Comparison of ENCODE assay signal across 1 cellular context in the genomic region with DNA sequence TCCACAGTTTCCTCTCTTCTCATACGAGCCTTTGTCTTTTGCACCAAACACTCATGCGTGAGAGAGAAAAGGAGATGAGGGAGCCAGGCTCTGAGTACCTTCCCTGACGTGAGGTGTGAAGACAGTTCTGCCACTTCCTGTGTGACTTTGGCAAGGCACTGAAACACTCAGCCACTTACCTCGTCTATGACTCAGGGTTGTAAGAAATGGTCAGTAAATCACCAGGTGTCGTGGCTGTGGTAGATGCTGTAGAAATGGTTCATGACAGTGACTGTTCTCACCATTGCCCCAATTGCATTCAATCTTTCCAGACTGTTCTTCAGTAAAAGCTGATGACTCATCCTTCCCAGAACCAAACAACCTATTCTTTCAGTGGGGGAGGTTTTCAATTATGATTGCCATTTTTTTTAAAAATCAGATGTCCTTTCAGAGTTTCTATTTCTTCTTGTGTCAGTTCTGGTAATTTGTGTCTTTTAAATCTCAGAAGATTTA.
TF ChIP-seq lines count a peak whose summit lies in the region.

No MANE protein-coding gene starts in this region.

TF ChIP-seq in GM12878, 131 proteins besides CTCF, POLR2A, EP300 and RAD21 (continued from another document and continues in another):
- TF ChIP-seq NFIC (IDR thresholded peaks at IDR 0.05; ENCODE audit: low read depth, low read length) (no peak), SUPT20H (IDR thresholded peaks at IDR 0.05; ENCODE audit: borderline replicate concordance, control insufficient read depth, low read depth, low read length) (no peak), ATF7 (IDR thresholded peaks at IDR 0.05; ENCODE audit: low read depth) (peak; percentile 89), BACH1 (IDR thresholded peaks at IDR 0.05; ENCODE audit: borderline replicate concordance) (peak; percentile 99), TAF1 (IDR thresholded peaks at IDR 0.05; ENCODE audit: borderline replicate concordance, low read depth, low read length) (no peak), SMAD1 (IDR thresholded peaks at IDR 0.05; ENCODE audit: low read depth, partially characterized antibody) (peak; percentile 48), ETV6 (conservative IDR thresholded peaks at IDR 0.05 in 1 of 2, IDR thresholded peaks at IDR 0.05 in 1 of 2; ENCODE audit: borderline replicate concordance in 1 of 2, low read depth in 1 of 2) (peak in 1 of 2 experiments; percentile 53; a peak in 1 of 4 replicates), IKZF1 (conservative IDR thresholded peaks at IDR 0.05) (peak; percentile 82), NR2C1 (IDR thresholded peaks at IDR 0.05) (no peak), CREB1 (IDR thresholded peaks at IDR 0.05; ENCODE audit: low read depth) (no peak), SUZ12 (IDR thresholded peaks at IDR 0.05; ENCODE audit: unreplicated experiment) (no peak), FOXK2 (IDR thresholded peaks at IDR 0.05) (no peak), RAD51 (IDR thresholded peaks at IDR 0.05) (peak; percentile 65), NRF1 (conservative IDR thresholded peaks at IDR 0.05; ENCODE audit: low read depth, low read length) (no peak), CBX5 (IDR thresholded peaks at IDR 0.05; ENCODE audit: low read depth) (no peak), STAT3 (IDR thresholded peaks at IDR 0.05; ENCODE audit: low read depth, low read length) (0 out of 2 replicates have a peak, but pooled peaks have one; percentile 23), RBBP5 (conservative IDR thresholded peaks at IDR 0.05) (no peak), TBL1XR1 (IDR thresholded peaks at IDR 0.05; ENCODE audit: low read depth, low read length) (no peak), SP1 (IDR thresholded peaks at IDR 0.05; ENCODE audit: low read depth, low read length) (no peak), BMI1 (IDR thresholded peaks at IDR 0.05; ENCODE audit: borderline replicate concordance) (peak; percentile 50; the same call in 1 of the 2 replicates), HCFC1 (IDR thresholded peaks at IDR 0.05; ENCODE audit: low read length) (no peak), NBN (IDR thresholded peaks at IDR 0.05) (peak; percentile 95), SMAD5 (IDR thresholded peaks at IDR 0.05; ENCODE audit: low read depth) (no peak), HDAC2 (IDR thresholded peaks at IDR 0.05) (no peak), ZBED1 (IDR thresholded peaks at IDR 0.05; ENCODE audit: borderline replicate concordance) (no peak), IKZF2 (IDR thresholded peaks at IDR 0.05) (peak; percentile 81 to 84), DPF2 (IDR thresholded peaks at IDR 0.05) (peak; percentile 84), RCOR1 (conservative IDR thresholded peaks at IDR 0.05; ENCODE audit: low read depth, low read length) (no peak), LARP7 (IDR thresholded peaks at IDR 0.05) (no peak), ZNF384 (IDR thresholded peaks at IDR 0.05; ENCODE audit: borderline replicate concordance, low read depth, low read length) (0 out of 2 replicates have a peak, but pooled peaks have one; percentile 33), EGR1 (IDR thresholded peaks at IDR 0.05; ENCODE audit: borderline replicate concordance in 1 of 2, low read depth in 2 of 2, low read length in 2 of 2) (no peak), GATAD2B (conservative IDR thresholded peaks at IDR 0.05; ENCODE audit: low read depth) (peak; percentile 83), RB1 (IDR thresholded peaks at IDR 0.05; ENCODE audit: borderline replicate concordance) (no peak), SMC3 (IDR thresholded peaks at IDR 0.05; ENCODE audit: borderline replicate concordance, low read length) (no peak)
- TF ChIP-seq, protein P1, sequence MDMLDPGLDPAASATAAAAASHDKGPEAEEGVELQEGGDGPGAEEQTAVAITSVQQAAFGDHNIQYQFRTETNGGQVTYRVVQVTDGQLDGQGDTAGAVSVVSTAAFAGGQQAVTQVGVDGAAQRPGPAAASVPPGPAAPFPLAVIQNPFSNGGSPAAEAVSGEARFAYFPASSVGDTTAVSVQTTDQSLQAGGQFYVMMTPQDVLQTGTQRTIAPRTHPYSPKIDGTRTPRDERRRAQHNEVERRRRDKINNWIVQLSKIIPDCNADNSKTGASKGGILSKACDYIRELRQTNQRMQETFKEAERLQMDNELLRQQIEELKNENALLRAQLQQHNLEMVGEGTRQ (IDR thresholded peaks at IDR 0.05; ENCODE audit: borderline replicate concordance, low read depth, low read length) = no peak
- TF ChIP-seq, protein P2, sequence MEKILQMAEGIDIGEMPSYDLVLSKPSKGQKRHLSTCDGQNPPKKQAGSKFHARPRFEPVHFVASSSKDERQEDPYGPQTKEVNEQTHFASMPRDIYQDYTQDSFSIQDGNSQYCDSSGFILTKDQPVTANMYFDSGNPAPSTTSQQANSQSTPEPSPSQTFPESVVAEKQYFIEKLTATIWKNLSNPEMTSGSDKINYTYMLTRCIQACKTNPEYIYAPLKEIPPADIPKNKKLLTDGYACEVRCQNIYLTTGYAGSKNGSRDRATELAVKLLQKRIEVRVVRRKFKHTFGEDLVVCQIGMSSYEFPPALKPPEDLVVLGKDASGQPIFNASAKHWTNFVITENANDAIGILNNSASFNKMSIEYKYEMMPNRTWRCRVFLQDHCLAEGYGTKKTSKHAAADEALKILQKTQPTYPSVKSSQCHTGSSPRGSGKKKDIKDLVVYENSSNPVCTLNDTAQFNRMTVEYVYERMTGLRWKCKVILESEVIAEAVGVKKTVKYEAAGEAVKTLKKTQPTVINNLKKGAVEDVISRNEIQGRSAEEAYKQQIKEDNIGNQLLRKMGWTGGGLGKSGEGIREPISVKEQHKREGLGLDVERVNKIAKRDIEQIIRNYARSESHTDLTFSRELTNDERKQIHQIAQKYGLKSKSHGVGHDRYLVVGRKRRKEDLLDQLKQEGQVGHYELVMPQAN (conservative IDR thresholded peaks at IDR 0.05) = no peak
- TF ChIP-seq, protein P3, sequence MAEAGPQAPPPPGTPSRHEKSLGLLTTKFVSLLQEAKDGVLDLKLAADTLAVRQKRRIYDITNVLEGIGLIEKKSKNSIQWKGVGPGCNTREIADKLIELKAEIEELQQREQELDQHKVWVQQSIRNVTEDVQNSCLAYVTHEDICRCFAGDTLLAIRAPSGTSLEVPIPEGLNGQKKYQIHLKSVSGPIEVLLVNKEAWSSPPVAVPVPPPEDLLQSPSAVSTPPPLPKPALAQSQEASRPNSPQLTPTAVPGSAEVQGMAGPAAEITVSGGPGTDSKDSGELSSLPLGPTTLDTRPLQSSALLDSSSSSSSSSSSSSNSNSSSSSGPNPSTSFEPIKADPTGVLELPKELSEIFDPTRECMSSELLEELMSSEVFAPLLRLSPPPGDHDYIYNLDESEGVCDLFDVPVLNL (IDR thresholded peaks at IDR 0.05; ENCODE audit: low read depth, low read length) = no peak
- TF ChIP-seq, protein P4, sequence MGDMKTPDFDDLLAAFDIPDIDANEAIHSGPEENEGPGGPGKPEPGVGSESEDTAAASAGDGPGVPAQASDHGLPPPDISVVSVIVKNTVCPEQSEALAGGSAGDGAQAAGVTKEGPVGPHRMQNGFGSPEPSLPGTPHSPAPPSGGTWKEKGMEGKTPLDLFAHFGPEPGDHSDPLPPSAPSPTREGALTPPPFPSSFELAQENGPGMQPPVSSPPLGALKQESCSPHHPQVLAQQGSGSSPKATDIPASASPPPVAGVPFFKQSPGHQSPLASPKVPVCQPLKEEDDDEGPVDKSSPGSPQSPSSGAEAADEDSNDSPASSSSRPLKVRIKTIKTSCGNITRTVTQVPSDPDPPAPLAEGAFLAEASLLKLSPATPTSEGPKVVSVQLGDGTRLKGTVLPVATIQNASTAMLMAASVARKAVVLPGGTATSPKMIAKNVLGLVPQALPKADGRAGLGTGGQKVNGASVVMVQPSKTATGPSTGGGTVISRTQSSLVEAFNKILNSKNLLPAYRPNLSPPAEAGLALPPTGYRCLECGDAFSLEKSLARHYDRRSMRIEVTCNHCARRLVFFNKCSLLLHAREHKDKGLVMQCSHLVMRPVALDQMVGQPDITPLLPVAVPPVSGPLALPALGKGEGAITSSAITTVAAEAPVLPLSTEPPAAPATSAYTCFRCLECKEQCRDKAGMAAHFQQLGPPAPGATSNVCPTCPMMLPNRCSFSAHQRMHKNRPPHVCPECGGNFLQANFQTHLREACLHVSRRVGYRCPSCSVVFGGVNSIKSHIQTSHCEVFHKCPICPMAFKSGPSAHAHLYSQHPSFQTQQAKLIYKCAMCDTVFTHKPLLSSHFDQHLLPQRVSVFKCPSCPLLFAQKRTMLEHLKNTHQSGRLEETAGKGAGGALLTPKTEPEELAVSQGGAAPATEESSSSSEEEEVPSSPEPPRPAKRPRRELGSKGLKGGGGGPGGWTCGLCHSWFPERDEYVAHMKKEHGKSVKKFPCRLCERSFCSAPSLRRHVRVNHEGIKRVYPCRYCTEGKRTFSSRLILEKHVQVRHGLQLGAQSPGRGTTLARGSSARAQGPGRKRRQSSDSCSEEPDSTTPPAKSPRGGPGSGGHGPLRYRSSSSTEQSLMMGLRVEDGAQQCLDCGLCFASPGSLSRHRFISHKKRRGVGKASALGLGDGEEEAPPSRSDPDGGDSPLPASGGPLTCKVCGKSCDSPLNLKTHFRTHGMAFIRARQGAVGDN (IDR thresholded peaks at IDR 0.05) = peak; percentile 78
- TF ChIP-seq, protein P5, sequence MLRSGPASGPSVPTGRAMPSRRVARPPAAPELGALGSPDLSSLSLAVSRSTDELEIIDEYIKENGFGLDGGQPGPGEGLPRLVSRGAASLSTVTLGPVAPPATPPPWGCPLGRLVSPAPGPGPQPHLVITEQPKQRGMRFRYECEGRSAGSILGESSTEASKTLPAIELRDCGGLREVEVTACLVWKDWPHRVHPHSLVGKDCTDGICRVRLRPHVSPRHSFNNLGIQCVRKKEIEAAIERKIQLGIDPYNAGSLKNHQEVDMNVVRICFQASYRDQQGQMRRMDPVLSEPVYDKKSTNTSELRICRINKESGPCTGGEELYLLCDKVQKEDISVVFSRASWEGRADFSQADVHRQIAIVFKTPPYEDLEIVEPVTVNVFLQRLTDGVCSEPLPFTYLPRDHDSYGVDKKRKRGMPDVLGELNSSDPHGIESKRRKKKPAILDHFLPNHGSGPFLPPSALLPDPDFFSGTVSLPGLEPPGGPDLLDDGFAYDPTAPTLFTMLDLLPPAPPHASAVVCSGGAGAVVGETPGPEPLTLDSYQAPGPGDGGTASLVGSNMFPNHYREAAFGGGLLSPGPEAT (IDR thresholded peaks at IDR 0.05; ENCODE audit: low read depth) = peak; percentile 97
- TF ChIP-seq, protein P6, sequence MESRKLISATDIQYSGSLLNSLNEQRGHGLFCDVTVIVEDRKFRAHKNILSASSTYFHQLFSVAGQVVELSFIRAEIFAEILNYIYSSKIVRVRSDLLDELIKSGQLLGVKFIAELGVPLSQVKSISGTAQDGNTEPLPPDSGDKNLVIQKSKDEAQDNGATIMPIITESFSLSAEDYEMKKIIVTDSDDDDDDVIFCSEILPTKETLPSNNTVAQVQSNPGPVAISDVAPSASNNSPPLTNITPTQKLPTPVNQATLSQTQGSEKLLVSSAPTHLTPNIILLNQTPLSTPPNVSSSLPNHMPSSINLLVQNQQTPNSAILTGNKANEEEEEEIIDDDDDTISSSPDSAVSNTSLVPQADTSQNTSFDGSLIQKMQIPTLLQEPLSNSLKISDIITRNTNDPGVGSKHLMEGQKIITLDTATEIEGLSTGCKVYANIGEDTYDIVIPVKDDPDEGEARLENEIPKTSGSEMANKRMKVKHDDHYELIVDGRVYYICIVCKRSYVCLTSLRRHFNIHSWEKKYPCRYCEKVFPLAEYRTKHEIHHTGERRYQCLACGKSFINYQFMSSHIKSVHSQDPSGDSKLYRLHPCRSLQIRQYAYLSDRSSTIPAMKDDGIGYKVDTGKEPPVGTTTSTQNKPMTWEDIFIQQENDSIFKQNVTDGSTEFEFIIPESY (IDR thresholded peaks at IDR 0.05) = no peak
- TF ChIP-seq, protein P7, sequence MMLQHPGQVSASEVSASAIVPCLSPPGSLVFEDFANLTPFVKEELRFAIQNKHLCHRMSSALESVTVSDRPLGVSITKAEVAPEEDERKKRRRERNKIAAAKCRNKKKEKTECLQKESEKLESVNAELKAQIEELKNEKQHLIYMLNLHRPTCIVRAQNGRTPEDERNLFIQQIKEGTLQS (IDR thresholded peaks at IDR 0.05; ENCODE audit: borderline replicate concordance, extremely low read depth, low read depth, low read length) = no peak
- TF ChIP-seq, protein P8, sequence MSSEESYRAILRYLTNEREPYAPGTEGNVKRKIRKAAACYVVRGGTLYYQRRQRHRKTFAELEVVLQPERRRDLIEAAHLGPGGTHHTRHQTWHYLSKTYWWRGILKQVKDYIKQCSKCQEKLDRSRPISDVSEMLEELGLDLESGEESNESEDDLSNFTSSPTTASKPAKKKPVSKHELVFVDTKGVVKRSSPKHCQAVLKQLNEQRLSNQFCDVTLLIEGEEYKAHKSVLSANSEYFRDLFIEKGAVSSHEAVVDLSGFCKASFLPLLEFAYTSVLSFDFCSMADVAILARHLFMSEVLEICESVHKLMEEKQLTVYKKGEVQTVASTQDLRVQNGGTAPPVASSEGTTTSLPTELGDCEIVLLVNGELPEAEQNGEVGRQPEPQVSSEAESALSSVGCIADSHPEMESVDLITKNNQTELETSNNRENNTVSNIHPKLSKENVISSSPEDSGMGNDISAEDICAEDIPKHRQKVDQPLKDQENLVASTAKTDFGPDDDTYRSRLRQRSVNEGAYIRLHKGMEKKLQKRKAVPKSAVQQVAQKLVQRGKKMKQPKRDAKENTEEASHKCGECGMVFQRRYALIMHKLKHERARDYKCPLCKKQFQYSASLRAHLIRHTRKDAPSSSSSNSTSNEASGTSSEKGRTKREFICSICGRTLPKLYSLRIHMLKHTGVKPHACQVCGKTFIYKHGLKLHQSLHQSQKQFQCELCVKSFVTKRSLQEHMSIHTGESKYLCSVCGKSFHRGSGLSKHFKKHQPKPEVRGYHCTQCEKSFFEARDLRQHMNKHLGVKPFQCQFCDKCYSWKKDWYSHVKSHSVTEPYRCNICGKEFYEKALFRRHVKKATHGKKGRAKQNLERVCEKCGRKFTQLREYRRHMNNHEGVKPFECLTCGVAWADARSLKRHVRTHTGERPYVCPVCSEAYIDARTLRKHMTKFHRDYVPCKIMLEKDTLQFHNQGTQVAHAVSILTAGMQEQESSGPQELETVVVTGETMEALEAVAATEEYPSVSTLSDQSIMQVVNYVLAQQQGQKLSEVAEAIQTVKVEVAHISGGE (CRISPR knock-in tag; IDR thresholded peaks at IDR 0.05) = no peak
- TF ChIP-seq, protein P9, sequence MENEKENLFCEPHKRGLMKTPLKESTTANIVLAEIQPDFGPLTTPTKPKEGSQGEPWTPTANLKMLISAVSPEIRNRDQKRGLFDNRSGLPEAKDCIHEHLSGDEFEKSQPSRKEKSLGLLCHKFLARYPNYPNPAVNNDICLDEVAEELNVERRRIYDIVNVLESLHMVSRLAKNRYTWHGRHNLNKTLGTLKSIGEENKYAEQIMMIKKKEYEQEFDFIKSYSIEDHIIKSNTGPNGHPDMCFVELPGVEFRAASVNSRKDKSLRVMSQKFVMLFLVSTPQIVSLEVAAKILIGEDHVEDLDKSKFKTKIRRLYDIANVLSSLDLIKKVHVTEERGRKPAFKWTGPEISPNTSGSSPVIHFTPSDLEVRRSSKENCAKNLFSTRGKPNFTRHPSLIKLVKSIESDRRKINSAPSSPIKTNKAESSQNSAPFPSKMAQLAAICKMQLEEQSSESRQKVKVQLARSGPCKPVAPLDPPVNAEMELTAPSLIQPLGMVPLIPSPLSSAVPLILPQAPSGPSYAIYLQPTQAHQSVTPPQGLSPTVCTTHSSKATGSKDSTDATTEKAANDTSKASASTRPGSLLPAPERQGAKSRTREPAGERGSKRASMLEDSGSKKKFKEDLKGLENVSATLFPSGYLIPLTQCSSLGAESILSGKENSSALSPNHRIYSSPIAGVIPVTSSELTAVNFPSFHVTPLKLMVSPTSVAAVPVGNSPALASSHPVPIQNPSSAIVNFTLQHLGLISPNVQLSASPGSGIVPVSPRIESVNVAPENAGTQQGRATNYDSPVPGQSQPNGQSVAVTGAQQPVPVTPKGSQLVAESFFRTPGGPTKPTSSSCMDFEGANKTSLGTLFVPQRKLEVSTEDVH (IDR thresholded peaks at IDR 0.05; ENCODE audit: low read depth, partially characterized antibody) = peak; percentile 45
